Comparison of ENCODE assay signal across 1 cellular context in genomic region chr20:2775139-2775538, GRCh38.
TF ChIP-seq lines count a peak whose summit lies in the region.

No MANE protein-coding gene starts in this region.

TF ChIP-seq in A549, 52 proteins besides CTCF, POLR2A, EP300 and RAD21 (continued from another document):
- TF ChIP-seq PHF8 (IDR thresholded peaks at IDR 0.05; ENCODE audit: borderline replicate concordance, low read depth): no peak
- TF ChIP-seq EHF (CRISPR knock-in tag; IDR thresholded peaks at IDR 0.05): no peak
- no peak for TF ChIP-seq ELK1 (IDR thresholded peaks at IDR 0.05; ENCODE audit: low read depth, low read length)
- no peak for TF ChIP-seq HOXB5 (CRISPR knock-in tag; IDR thresholded peaks at IDR 0.05)
- TF ChIP-seq TFCP2L1 (CRISPR knock-in tag; IDR thresholded peaks at IDR 0.05): no peak
- no peak for TF ChIP-seq RFX5 (IDR thresholded peaks at IDR 0.05)
- no peak for TF ChIP-seq JUNB (IDR thresholded peaks at IDR 0.05)
- TF ChIP-seq ATOH8 (CRISPR knock-in tag; IDR thresholded peaks at IDR 0.05; ENCODE audit: low read depth): no peak
- no peak for TF ChIP-seq ZC3H11A (IDR thresholded peaks at IDR 0.05)
- no peak for TF ChIP-seq HDAC2 (IDR thresholded peaks at IDR 0.05)
- TF ChIP-seq, protein P1, sequence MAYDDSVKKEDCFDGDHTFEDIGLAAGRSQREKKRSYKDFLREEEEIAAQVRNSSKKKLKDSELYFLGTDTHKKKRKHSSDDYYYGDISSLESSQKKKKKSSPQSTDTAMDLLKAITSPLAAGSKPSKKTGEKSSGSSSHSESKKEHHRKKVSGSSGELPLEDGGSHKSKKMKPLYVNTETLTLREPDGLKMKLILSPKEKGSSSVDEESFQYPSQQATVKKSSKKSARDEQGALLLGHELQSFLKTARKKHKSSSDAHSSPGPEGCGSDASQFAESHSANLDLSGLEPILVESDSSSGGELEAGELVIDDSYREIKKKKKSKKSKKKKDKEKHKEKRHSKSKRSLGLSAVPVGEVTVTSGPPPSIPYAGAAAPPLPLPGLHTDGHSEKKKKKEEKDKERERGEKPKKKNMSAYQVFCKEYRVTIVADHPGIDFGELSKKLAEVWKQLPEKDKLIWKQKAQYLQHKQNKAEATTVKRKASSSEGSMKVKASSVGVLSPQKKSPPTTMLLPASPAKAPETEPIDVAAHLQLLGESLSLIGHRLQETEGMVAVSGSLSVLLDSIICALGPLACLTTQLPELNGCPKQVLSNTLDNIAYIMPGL (CRISPR knock-in tag; IDR thresholded peaks at IDR 0.05; ENCODE audit: borderline replicate concordance): no peak
